7 cellular contexts compared by ENCODE assay signal in the genomic region with DNA sequence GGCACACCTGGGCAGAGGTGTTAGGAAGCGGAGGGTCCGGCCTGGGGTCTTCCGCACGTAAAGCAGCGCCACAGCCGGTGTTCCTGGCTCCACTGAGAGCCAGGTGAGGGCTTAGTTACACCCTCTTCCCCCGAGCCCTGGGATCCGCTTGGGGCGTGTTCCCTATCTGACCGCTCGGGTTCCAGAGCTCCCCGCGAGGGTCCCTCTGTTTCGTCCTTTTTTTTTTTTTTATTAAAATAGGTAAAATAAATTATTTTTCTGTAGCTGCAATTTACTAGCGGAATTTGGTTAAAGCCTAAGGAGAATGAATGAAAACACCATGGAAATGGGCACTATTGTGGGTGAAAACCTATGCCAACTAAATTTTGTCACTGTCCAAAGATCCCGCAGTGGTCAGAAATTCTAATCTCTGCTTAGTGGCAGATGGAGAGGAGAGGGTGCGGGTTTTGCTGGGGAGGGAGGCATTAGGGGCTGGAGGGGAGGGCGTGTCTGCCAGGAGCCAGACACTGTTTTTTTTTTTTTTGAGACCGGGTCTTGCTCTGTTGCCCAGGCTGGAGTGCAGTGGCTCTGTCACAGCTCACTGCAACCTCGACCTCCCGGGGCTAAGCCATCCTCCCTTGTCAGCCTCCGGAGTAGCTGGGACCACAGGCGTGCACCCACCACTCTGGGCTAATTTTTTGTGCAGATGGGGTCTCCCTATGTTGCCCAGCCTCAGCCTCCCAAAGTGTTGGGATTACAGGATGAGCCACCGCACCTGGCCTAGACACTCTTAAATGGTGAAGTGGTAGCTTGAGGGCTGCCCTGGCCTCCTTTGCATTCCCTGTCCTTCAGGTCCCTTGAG. TPM values are rescaled to one million over a fixed set of nuclear protein-coding genes. Genes with fewer than 3 reads are reported as not detected.
DNase-seq lines count a peak whose midpoint lies in the region; ATAC-seq and TF ChIP-seq lines count a peak whose summit lies in the region.

No MANE protein-coding gene starts in this region.

- intact Hi-C loops in activated B cell treated with CpG ODN at 0.5 μM for 24 hours (cut with micrococcal nuclease) = loop anchor here (1.0 to 10.0 kb wide), 7 partner anchors 147 to 1409 kb away; a partner anchor contains a TSS
- intact Hi-C loops in left ventricle myocardium superior (cut with micrococcal nuclease) = no loop called here

- peaks cover 28% of the 10 kb centered on the region for H3K36me3 Mint-ChIP-seq in activated B cell treated with CpG ODN at 0.5 μM for 24 hours (ENCODE audit: low read depth)

- H3K4me1 Mint-ChIP-seq in activated B cell treated with CpG ODN at 0.5 μM for 24 hours = peaks cover 21% of the 10 kb centered on the region

- H3K27ac ChIP-seq in skin epidermis = peak overlapping the region; percentile 50 to 99 (median 94)

- H3K27ac Mint-ChIP-seq in activated B cell treated with CpG ODN at 0.5 μM for 24 hours = peak overlapping the region; percentile 98

- TF ChIP-seq CTCF in activated B cell treated with CpG ODN at 0.5 μM for 24 hours (IDR thresholded peaks at IDR 0.05) = no peak

- H3K9me3 Mint-ChIP-seq in activated B cell treated with CpG ODN at 0.5 μM for 24 hours = no peaks in the 10 kb centered on the region

- ATAC-seq in GM19035 (IDR thresholded peaks at IDR 0.05; ENCODE audit: unreplicated experiment) (peak; percentile 12), HG02943 (IDR thresholded peaks at IDR 0.05; ENCODE audit: low read depth, unreplicated experiment) (peak; percentile 13), activated B cell treated with CpG ODN at 0.5 μM for 24 hours (ENCODE audit: low read depth) (peak; percentile 0), left ventricle myocardium superior (peak; percentile 1)

- peak overlapping the region; percentile 66 to 87 (median 78) for H3K4me3 ChIP-seq in skin epidermis

- no peak for DNase-seq in activated B cell treated with CpG ODN at 0.5 μM for 24 hours
- DNase-seq in left ventricle myocardium superior = no peak
- DNase-seq in middle frontal gyrus (ENCODE audit: extremely low spot score, low spot score) = no peak
- DNase-seq in stimulated activated CD4-positive, alpha-beta T cell treated with anti-CD3 and anti-CD28 coated beads, Interleukin-2, amount 100 ng/mL, for 48 hours = no peak

- no peaks in the 10 kb centered on the region for H3K27me3 Mint-ChIP-seq in activated B cell treated with CpG ODN at 0.5 μM for 24 hours

- POLR2A ChIA-PET in activated B cell treated with CpG ODN at 0.5 μM for 24 hours (lab: Charles Lee) = interaction anchor here (0.5 to 2.5 kb wide), 17 partner anchors 7 to 1227 kb away, joined by 3 to 71 read pairs (median 5); a partner anchor contains a TSS

- CTCF ChIA-PET in activated B cell treated with CpG ODN at 0.5 μM for 24 hours (lab: Charles Lee) = interaction anchor here (0.7 to 1.6 kb wide), 4 partner anchors 17 to 378 kb away, joined by 3 to 8 read pairs (median 3); no protein-coding TSS in a partner anchor

- peak overlapping the region; percentile 90 for H3K4me3 Mint-ChIP-seq in activated B cell treated with CpG ODN at 0.5 μM for 24 hours

RNA-seq across cellular contexts. Expression of a gene that starts 0.8 kb away (rescaled TPM):
- 26.1 and 27.8 TPM in 2 replicates for total RNA-seq in activated B cell treated with CpG ODN at 0.5 μM for 24 hours
- total RNA-seq in left ventricle myocardium superior = 23.7 TPM
